In the genomic region with DNA sequence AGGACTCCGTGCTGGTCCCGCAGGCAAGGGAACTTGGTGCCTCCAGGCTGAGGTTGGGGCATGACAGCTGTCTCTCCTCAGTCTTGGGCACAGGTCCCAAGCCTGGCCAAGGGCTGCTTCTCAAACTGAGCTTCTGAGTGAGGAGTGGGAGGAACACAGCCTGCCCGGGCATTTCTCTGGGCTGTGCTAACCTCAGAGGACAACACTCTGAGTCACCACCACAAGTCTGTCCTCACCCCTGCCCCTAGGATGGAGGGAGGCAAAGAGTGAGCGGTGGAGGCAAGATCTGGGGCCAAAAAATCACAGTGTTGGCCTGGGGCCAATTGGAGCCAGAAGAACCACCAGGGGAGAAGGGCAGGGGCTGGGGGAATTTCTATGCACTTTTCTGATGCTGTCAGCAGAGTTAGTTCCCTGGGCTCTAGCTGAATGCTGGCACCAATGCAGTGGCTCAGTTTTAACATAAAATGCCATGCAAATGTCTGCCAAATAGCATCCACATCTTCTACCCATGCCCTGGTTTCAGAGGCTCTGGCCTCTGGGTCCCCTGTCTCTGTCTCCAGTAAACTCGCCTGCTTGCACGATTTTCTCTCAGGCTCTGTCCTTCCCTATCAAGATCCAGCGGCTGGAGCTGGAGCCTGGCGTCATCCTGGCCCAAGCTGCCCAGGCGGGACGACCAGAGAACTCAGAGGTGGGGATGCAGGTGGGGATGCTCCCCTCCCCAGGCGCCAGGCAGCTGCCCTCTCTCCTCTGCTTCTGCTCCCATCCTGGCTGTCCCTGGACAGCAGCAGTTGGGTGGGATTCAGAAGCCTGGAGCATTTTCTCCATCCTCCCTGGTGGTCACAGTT, we compare ENCODE assay signal across 10 cellular contexts. TPM values are rescaled to one million over a fixed set of nuclear protein-coding genes. Genes with fewer than 3 reads are reported as not detected.
DNase-seq lines count a peak whose midpoint lies in the region; ATAC-seq, FAIRE-seq and TF ChIP-seq lines count a peak whose summit lies in the region.
"Had no signal": no experiment of that assay in that cellular context is flagged by ENCODE, and none has a peak within 500 bp of the region (broad histone marks: within the 10 kb centered on the region; RNA-seq: fewer than 3 reads in every experiment).

No MANE protein-coding gene starts in this region.

- H3K4me3 ChIP-seq in kidney (ENCODE audit: low read length in 2 of 2): no peak overlapping the region

- H3K27ac ChIP-seq in kidney (ENCODE audit: low read depth in 2 of 2, low read length in 2 of 2): peak overlapping the region in 1 of 2 donors; percentile 42

- H3K4me1 ChIP-seq in kidney (ENCODE audit: control insufficient read depth in 1 of 2, insufficient read depth in 1 of 2, low read depth in 1 of 2, low read length in 2 of 2): peaks cover 5 to 14% of the 10 kb centered on the region in 2 donors

- no peak for FAIRE-seq in kidney (lab: Jason Lieb, UNC)
- FAIRE-seq: G401.6 had no signal

- intact Hi-C loops in Right ventricle myocardium inferior (cut with DNase I): no loop called here
- intact Hi-C loops in cardiac septum (cut with DNase I): loop anchor here (1.0 kb wide), 1 partner anchor 31 kb away; no protein-coding TSS in a partner anchor
- intact Hi-C loops in kidney (cut with DNase I): no loop called here

- no peak for DNase-seq in Right ventricle myocardium inferior (ENCODE audit: missing footprints)
- no peak for DNase-seq in cardiac septum (ENCODE audit: low spot score)
- peak; percentile 82 for DNase-seq in amniotic epithelial cell (ENCODE audit: low read depth)
- DNase-seq in kidney: peak; percentile 82
- no peak for DNase-seq in effector CD4-positive, alpha-beta T cell

- H3K9me3 ChIP-seq in kidney (ENCODE audit: control insufficient read depth in 1 of 2, low read length in 2 of 2): no peaks in the 10 kb centered on the region

- H3K36me3 ChIP-seq in kidney (ENCODE audit: control insufficient read depth in 1 of 2, insufficient read depth in 2 of 2, low read length in 2 of 2): no peaks in the 10 kb centered on the region

- TF ChIP-seq CTCF in kidney (IDR thresholded peaks at IDR 0.05; ENCODE audit: borderline replicate concordance, extremely low read depth, insufficient read depth): no peak

- H3K9ac ChIP-seq in kidney (ENCODE audit: low read length in 2 of 2): no peak overlapping the region

- ATAC-seq in Right ventricle myocardium inferior (peak; percentile 36), HG02571 (IDR thresholded peaks at IDR 0.05; ENCODE audit: unreplicated experiment) (no peak), HG03521 (IDR thresholded peaks at IDR 0.05; ENCODE audit: unreplicated experiment) (no peak), HG02852 (IDR thresholded peaks at IDR 0.05; ENCODE audit: unreplicated experiment) (no peak)

RNA-seq across cellular contexts. Expression of a gene that starts 11.0 kb away (rescaled TPM):
- total RNA-seq in Right ventricle myocardium inferior (180 TPM), cardiac septum (195 TPM), kidney (25.7 TPM)
- polyA plus RNA-seq in kidney (ENCODE audit: insufficient read depth, low read depth, low replicate concordance): 36.3 TPM
- polyA plus RNA-seq: neural cell had no signal

RNA-seq across cellular contexts. Expression of a gene that starts 37.6 kb away (rescaled TPM):
- total RNA-seq in Right ventricle myocardium inferior: not detected
- not detected for total RNA-seq in cardiac septum
- 4.3 TPM for total RNA-seq in kidney
- polyA plus RNA-seq in kidney (ENCODE audit: insufficient read depth, low read depth, low replicate concordance): 0.37 TPM

Comparison
In these comparisons a context has a peak if more than half of its experiments do, and no peak if none do; other contexts are left out.
1. DNase-seq: peak in amniotic epithelial cell (single experiment) and kidney (single experiment); none in Right ventricle myocardium inferior (single experiment), cardiac septum (single experiment) and effector CD4-positive, alpha-beta T cell (single experiment).